ENCODE assay signal across 12 cellular contexts in the genomic region with DNA sequence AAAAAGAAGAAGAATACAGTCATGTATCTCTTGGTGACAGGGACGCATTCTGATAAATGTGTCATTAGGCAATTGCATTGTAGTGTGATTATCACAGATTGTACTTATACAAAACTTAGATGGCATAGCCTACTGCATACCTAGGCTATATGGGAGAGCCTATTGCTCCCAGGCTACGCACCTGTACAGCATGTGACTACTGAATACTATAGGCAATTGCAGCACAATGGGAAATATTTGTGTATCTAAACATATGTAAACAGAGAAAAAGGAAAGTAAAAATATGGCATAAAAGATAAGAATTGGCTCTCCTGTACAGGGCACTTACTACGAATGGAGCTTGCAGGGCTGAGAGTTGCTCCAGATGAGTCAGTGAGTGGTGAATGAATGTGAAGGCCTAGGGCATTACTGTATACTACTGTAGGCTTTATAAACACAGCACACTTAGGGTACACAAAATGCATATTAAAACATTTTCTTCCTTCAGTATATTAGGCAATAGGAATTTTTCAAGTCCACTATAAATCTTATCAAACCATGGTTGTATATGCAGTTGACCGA. TPM values are rescaled to one million over a fixed set of nuclear protein-coding genes. Genes with fewer than 3 reads are reported as not detected.
DNase-seq lines count a peak whose midpoint lies in the region; ATAC-seq, FAIRE-seq and TF ChIP-seq lines count a peak whose summit lies in the region.
"Had no signal": no experiment of that assay in that cellular context is flagged by ENCODE, and none has a peak within 500 bp of the region (broad histone marks: within the 10 kb centered on the region; RNA-seq: fewer than 3 reads in every experiment).

No MANE protein-coding gene starts in this region.

- peaks cover 0 to 6% (median 3%) of the 10 kb centered on the region in 8 donors for H3K9me3 Mint-ChIP-seq in CD4-positive, alpha-beta memory T cell
- no peaks in the 10 kb centered on the region for H3K9me3 Mint-ChIP-seq in natural killer cell

- peak overlapping the region; percentile 48 to 87 (median 79) for H3K4me3 Mint-ChIP-seq in CD4-positive, alpha-beta memory T cell
- H3K4me3 Mint-ChIP-seq in natural killer cell: peak overlapping the region; percentile 88
- H3K4me3 Mint-ChIP-seq: nephron had no signal

- H3K27me3 ChIP-seq in CD4-positive, alpha-beta memory T cell (ENCODE audit: insufficient read depth, low read length): no peaks in the 10 kb centered on the region
- H3K27me3 ChIP-seq in Loucy (ENCODE audit: insufficient read depth, low read length, poor library complexity, severe bottlenecking) (no peaks in the 10 kb centered on the region), K562 (ENCODE audit: control insufficient read depth in 2 of 2, insufficient read depth in 2 of 2, low read length in 2 of 2) (no peaks in the 10 kb centered on the region), tibial artery (no peaks in the 10 kb centered on the region)

- H3K9me2 ChIP-seq in Loucy (replicated peaks; ENCODE audit: low read depth, low read length): no peaks in the 10 kb centered on the region

- POLR2A ChIA-PET in CD4-positive, alpha-beta memory T cell (lab: Charles Lee; ENCODE audit: partially characterized antibody): interaction anchor here (0.7 to 10.5 kb wide), 9 partner anchors 9 to 362 kb away, joined by 3 to 214 read pairs (median 4); a partner anchor contains a TSS
- POLR2A ChIA-PET in K562 (lab: Yijun Ruan, JAX): interaction anchor here (0.5 kb wide), 1 partner anchor 29 kb away, joined by 3 read pairs; no protein-coding TSS in a partner anchor

- no peaks in the 10 kb centered on the region for H3K9me1 ChIP-seq in K562 (ENCODE audit: control insufficient read depth, insufficient read depth, low read length)

- H3K9ac ChIP-seq in Loucy (ENCODE audit: low read depth, low read length, poor library complexity, severe bottlenecking) (peak overlapping the region; percentile 9), K562 (ENCODE audit: insufficient read depth in 1 of 2, low read depth in 2 of 2, low read length in 2 of 2) (no peak overlapping the region)

- in situ Hi-C loops in K562 (cut with MboI): no loop called here

- H3K4me1 ChIP-seq in CD4-positive, alpha-beta memory T cell (ENCODE audit: insufficient read depth, low read length): peaks cover 72% of the 10 kb centered on the region
- H3K4me1 ChIP-seq in Loucy (ENCODE audit: insufficient read depth, low read length, poor library complexity, severe bottlenecking) (peaks cover 63% of the 10 kb centered on the region), K562 (replicated peaks in 1 of 2; ENCODE audit: control insufficient read depth in 2 of 2, insufficient read depth in 2 of 2, low read length in 2 of 2) (peaks cover 0 to 17% of the 10 kb centered on the region in 2 experiments; a peak in 2 of 5 replicates), tibial artery (peaks cover 0 to 29% (median 8%) of the 10 kb centered on the region in 4 donors)

- H3K79me2 ChIP-seq in Loucy (ENCODE audit: insufficient read depth, low read length) (0 out of 2 replicates have a peak, but pooled peaks cover 6% of the 10 kb centered on the region), K562 (ENCODE audit: control insufficient read depth, insufficient read depth, low read length) (no peaks in the 10 kb centered on the region)

- ATAC-seq in K562 (0 out of 3 replicates have a peak, but pooled peaks have one; percentile 35), natural killer cell (peak in 2 of 3 donors; percentile 12 to 41), HG02642 (IDR thresholded peaks at IDR 0.05; ENCODE audit: poor library complexity, unreplicated experiment) (no peak), HG02798 (IDR thresholded peaks at IDR 0.05; ENCODE audit: poor library complexity, unreplicated experiment) (no peak)

- 61% methylated on average over 3 of the region's 4 CpGs for WGBS in K562 (ENCODE audit: insufficient coverage, low coverage, missing lambda C conversion rate)

- no peak for TF ChIP-seq POLR2A in K562 (conservative IDR thresholded peaks at IDR 0.05)

- peaks cover 45 to 78% (median 65%) of the 10 kb centered on the region in 4 donors for H3K4me1 Mint-ChIP-seq in CD4-positive, alpha-beta memory T cell
- H3K4me1 Mint-ChIP-seq in natural killer cell: peaks cover 69 to 72% of the 10 kb centered on the region in 2 donors

- H3K4me3 ChIP-seq in CD4-positive, alpha-beta memory T cell (ENCODE audit: low read length in 2 of 2): peak overlapping the region in 1 of 2 donors; percentile 3
- H3K4me3 ChIP-seq in Loucy (ENCODE audit: low read length, poor library complexity, severe bottlenecking) (peak overlapping the region; percentile 52), K562 (no peak overlapping the region), tibial artery (no peak overlapping the region)

- H3K27ac Mint-ChIP-seq in CD4-positive, alpha-beta memory T cell: peak overlapping the region; percentile 92 to 99 (median 96)
- H3K27ac Mint-ChIP-seq in natural killer cell: peak overlapping the region; percentile 96 to 100

- H3K4me2 ChIP-seq in Loucy (ENCODE audit: low read depth, low read length, poor library complexity, severe bottlenecking) (peak overlapping the region; percentile 64), K562 (ENCODE audit: insufficient read depth, low read length) (no peak overlapping the region)

- BruUV-seq in K562 (replicated peaks; lab: Mats Ljungman, UMichigan): no TSS peak

- intact Hi-C loops in CD4-positive, alpha-beta memory T cell (cut with micrococcal nuclease): no loop called here
- intact Hi-C loops in K562 (cut with micrococcal nuclease): no loop called here
- intact Hi-C loops in natural killer cell (cut with micrococcal nuclease): no loop called here
- intact Hi-C loops in tibial artery (cut with DNase I; ENCODE audit: low total_unique reads): no loop called here

- no peak for FAIRE-seq in K562 (lab: Jason Lieb, UNC)

- H2AFZ ChIP-seq in Loucy (ENCODE audit: low read length) (no peak overlapping the region), K562 (ENCODE audit: low read depth, low read length) (no peak overlapping the region)

- CTCF ChIA-PET in CD4-positive, alpha-beta memory T cell (lab: Charles Lee; ENCODE audit: partially characterized antibody): interaction anchor here (1.1 to 2.7 kb wide), 3 partner anchors 13 to 14 kb away, joined by 4 to 9 read pairs (median 6); a partner anchor contains a TSS
- CTCF ChIA-PET in K562 (lab: Yijun Ruan, JAX; ENCODE audit: low intra/inter-chr PET ratio): no interaction called here

- no peak for TF ChIP-seq RAD21 in K562 (CRISPR knock-in tag; conservative IDR thresholded peaks at IDR 0.05 in 1 of 2, IDR thresholded peaks at IDR 0.05 in 1 of 2)

- TF ChIP-seq CTCF in Loucy (conservative IDR thresholded peaks at IDR 0.05; ENCODE audit: low read length) (no peak), K562 (IDR thresholded peaks at IDR 0.05 in 2 of 3, conservative IDR thresholded peaks at IDR 0.05 in 1 of 3; ENCODE audit: insufficient read depth in 2 of 3, low read depth in 1 of 3, low read length in 3 of 3) (no peak), natural killer cell (IDR thresholded peaks at IDR 0.05) (no peak), tibial artery (IDR thresholded peaks at IDR 0.05) (no peak)

- H3K9me3 ChIP-seq in CD4-positive, alpha-beta memory T cell (ENCODE audit: control insufficient read depth in 1 of 2, low read length in 2 of 2): no peaks in the 10 kb centered on the region
- H3K9me3 ChIP-seq in Loucy (ENCODE audit: insufficient read depth, low read depth, low read length) (peaks cover 14% of the 10 kb centered on the region), K562 (replicated peaks; ENCODE audit: control insufficient read depth, insufficient read depth, low read depth, low read length) (no peaks in the 10 kb centered on the region), tibial artery (no peaks in the 10 kb centered on the region)

- TF ChIP-seq EP300 in K562 (IDR thresholded peaks at IDR 0.05; ENCODE audit: low read length): no peak

- H3K27ac ChIP-seq in CD4-positive, alpha-beta memory T cell (ENCODE audit: low read depth, low read length): peak overlapping the region; percentile 90
- no peak overlapping the region for H3K27ac ChIP-seq in K562 (ENCODE audit: extremely low read depth, low read depth, low read length)
- H3K27ac ChIP-seq in tibial artery: no peak overlapping the region

- no peaks in the 10 kb centered on the region for H3K27me3 Mint-ChIP-seq in CD4-positive, alpha-beta memory T cell
- no peaks in the 10 kb centered on the region for H3K27me3 Mint-ChIP-seq in natural killer cell (ENCODE audit: low read depth in 2 of 2)

- H3K36me3 Mint-ChIP-seq in CD4-positive, alpha-beta memory T cell: peaks cover 54 to 72% of the 10 kb centered on the region in 2 donors
- H3K36me3 Mint-ChIP-seq in natural killer cell: peaks cover 26% of the 10 kb centered on the region

- peaks cover 35% of the 10 kb centered on the region for H3K36me3 ChIP-seq in CD4-positive, alpha-beta memory T cell (ENCODE audit: insufficient read depth, low read length)
- H3K36me3 ChIP-seq in Loucy (ENCODE audit: insufficient read depth, low read length) (peaks cover 24% of the 10 kb centered on the region), K562 (ENCODE audit: control insufficient read depth, insufficient read depth, low read length) (no peaks in the 10 kb centered on the region), tibial artery (peaks cover 7 to 42% (median 37%) of the 10 kb centered on the region in 3 donors)

- peak in 1 of 5 donors; percentile 64 for DNase-seq in CD4-positive, alpha-beta memory T cell
- DNase-seq in K562 (ENCODE audit: extremely low read depth in 1 of 4, low spot score in 3 of 4) (no peak), natural killer cell (no peak), tibial artery (no peak), middle frontal gyrus (ENCODE audit: extremely low spot score, low spot score) (no peak)
- DNase-seq: activated gamma-delta T cell, NCI-H187 had no signal

- H3F3A ChIP-seq in Loucy (ENCODE audit: low read depth): peaks cover 21% of the 10 kb centered on the region

- H4K20me1 ChIP-seq in Loucy (ENCODE audit: insufficient read depth, low read length, poor library complexity, severe bottlenecking) (no peaks in the 10 kb centered on the region), K562 (replicated peaks; ENCODE audit: control insufficient read depth, insufficient read depth, low read length) (no peaks in the 10 kb centered on the region)

RNA-seq across cellular contexts. Expression of a gene that starts 13.2 kb away (rescaled TPM):
- 10 to 100 TPM; 50.6 to 52.0 TPM for total RNA-seq in CD4-positive, alpha-beta memory T cell
- 10 to 100 TPM in 1 of 2 donors, 1 to 10 TPM in 1; 8.5 to 24.1 TPM for polyA plus RNA-seq in CD4-positive, alpha-beta memory T cell
- 0.32 and 0.69 TPM in 2 replicates for total RNA-seq in K562 (2011; cell fraction: chromatin; rRNA removed; ENCODE audit: low replicate concordance)
- 0.33 and 0.39 TPM in 2 replicates for total RNA-seq in K562 (2011; cell fraction: nucleolus; rRNA removed)
- total RNA-seq in K562 (2011; cell fraction: nucleoplasm; rRNA removed): 0.59 and 1.1 TPM in 2 replicates
- total RNA-seq in K562 (2014; rRNA removed) (0.73 and 0.82 TPM in 2 replicates), K562 (2014; rRNA removed; fragmentation: Illumina TruSeq; extraction: Trizol) (1.2 and 1.3 TPM in 2 replicates), K562 (2015; rRNA removed; fragmentation: Illumina TruSeq; extraction: Trizol) (1.2 TPM in 2 replicates), K562 (2021) (1.1 TPM in 2 replicates), natural killer cell (100 to 1,000 TPM; 116 to 138 (median 122) TPM)
- polyA plus RNA-seq in K562 (2011; rRNA removed) (0.24 and 0.32 TPM in 2 replicates), K562 (2014; fragmentation: Illumina TruSeq; extraction: Trizol) (0.53 and 0.70 TPM in 2 replicates), K562 (2014; fragmentation: Nextera tagmentation; extraction: Ambion mirVana) (under 1 TPM; 0.29 to 0.39 TPM), K562 (2014; rRNA removed) (0.42 and 0.45 TPM in 2 replicates)
- polyA plus RNA-seq in K562 (2011; cell fraction: cytosol; rRNA removed): 0.13 and 0.15 TPM in 2 replicates
- 0.13 and 0.18 TPM in 2 replicates for polyA plus RNA-seq in K562 (2011; cell fraction: nucleus; rRNA removed)
- 0.56 and 4.2 TPM in 2 replicates for polyA plus RNA-seq in K562 (2012)
- polyA minus RNA-seq in K562 (2011; rRNA and poly(A)+ RNA removed): 0.81 and 0.99 TPM in 2 replicates
- 0.27 and 0.29 TPM in 2 replicates for polyA minus RNA-seq in K562 (2011; cell fraction: cytosol; rRNA and poly(A)+ RNA removed)
- polyA minus RNA-seq in K562 (2011; cell fraction: nucleus; rRNA and poly(A)+ RNA removed): 0.13 and 0.22 TPM in 2 replicates

RNA-seq across cellular contexts. Expression of a gene that starts 44.3 kb away (rescaled TPM):
- total RNA-seq in CD4-positive, alpha-beta memory T cell: not detected
- not detected for polyA plus RNA-seq in CD4-positive, alpha-beta memory T cell
- not detected in 2 replicates for total RNA-seq in K562 (2011; cell fraction: chromatin; rRNA removed; ENCODE audit: low replicate concordance)
- total RNA-seq in K562 (2011; cell fraction: nucleolus; rRNA removed): not detected in 2 replicates
- not detected in 2 replicates for total RNA-seq in K562 (2011; cell fraction: nucleoplasm; rRNA removed)
- not detected in 2 replicates for total RNA-seq in K562 (2014; rRNA removed)
- not detected in 2 replicates for total RNA-seq in K562 (2014; rRNA removed; fragmentation: Illumina TruSeq; extraction: Trizol)
- not detected in 2 replicates for total RNA-seq in K562 (2015; rRNA removed; fragmentation: Illumina TruSeq; extraction: Trizol)
- not detected in 2 replicates for total RNA-seq in K562 (2021)
- polyA plus RNA-seq in K562 (2011; rRNA removed): not detected in 2 replicates
- not detected in 2 replicates for polyA plus RNA-seq in K562 (2011; cell fraction: cytosol; rRNA removed)
- not detected in 2 replicates for polyA plus RNA-seq in K562 (2011; cell fraction: nucleus; rRNA removed)
- polyA plus RNA-seq in K562 (2012): 0.42 TPM in 1 of 2 replicates, not detected in the other
- not detected in 2 replicates for polyA plus RNA-seq in K562 (2014; fragmentation: Illumina TruSeq; extraction: Trizol)
- not detected for polyA plus RNA-seq in K562 (2014; fragmentation: Nextera tagmentation; extraction: Ambion mirVana)
- not detected in 2 replicates for polyA plus RNA-seq in K562 (2014; rRNA removed)
- polyA minus RNA-seq in K562 (2011; rRNA and poly(A)+ RNA removed): not detected in 2 replicates
- polyA minus RNA-seq in K562 (2011; cell fraction: cytosol; rRNA and poly(A)+ RNA removed): not detected in 2 replicates
- polyA minus RNA-seq in K562 (2011; cell fraction: nucleus; rRNA and poly(A)+ RNA removed): not detected in 2 replicates
- not detected for total RNA-seq in natural killer cell

RNA-seq across cellular contexts. Expression of a gene that starts 56.2 kb away (rescaled TPM):
- total RNA-seq in CD4-positive, alpha-beta memory T cell: not detected
- polyA plus RNA-seq in CD4-positive, alpha-beta memory T cell: not detected
- not detected in 2 replicates for total RNA-seq in K562 (2011; cell fraction: chromatin; rRNA removed; ENCODE audit: low replicate concordance)
- total RNA-seq in K562 (2011; cell fraction: nucleolus; rRNA removed): not detected in 2 replicates
- total RNA-seq in K562 (2011; cell fraction: nucleoplasm; rRNA removed): not detected in 2 replicates
- total RNA-seq in K562 (2014; rRNA removed) (not detected in 2 replicates), K562 (2014; rRNA removed; fragmentation: Illumina TruSeq; extraction: Trizol) (not detected in 2 replicates), K562 (2015; rRNA removed; fragmentation: Illumina TruSeq; extraction: Trizol) (not detected in 2 replicates), K562 (2021) (not detected in 2 replicates), natural killer cell (not detected)
- polyA plus RNA-seq in K562 (2011; rRNA removed) (not detected in 2 replicates), K562 (2014; fragmentation: Illumina TruSeq; extraction: Trizol) (not detected in 2 replicates), K562 (2014; fragmentation: Nextera tagmentation; extraction: Ambion mirVana) (not detected), K562 (2014; rRNA removed) (not detected in 2 replicates)
- not detected in 2 replicates for polyA plus RNA-seq in K562 (2011; cell fraction: cytosol; rRNA removed)
- not detected in 2 replicates for polyA plus RNA-seq in K562 (2011; cell fraction: nucleus; rRNA removed)
- not detected in 2 replicates for polyA plus RNA-seq in K562 (2012)
- not detected in 2 replicates for polyA minus RNA-seq in K562 (2011; rRNA and poly(A)+ RNA removed)
- not detected in 2 replicates for polyA minus RNA-seq in K562 (2011; cell fraction: cytosol; rRNA and poly(A)+ RNA removed)
- not detected in 2 replicates for polyA minus RNA-seq in K562 (2011; cell fraction: nucleus; rRNA and poly(A)+ RNA removed)
- total RNA-seq: HT-29 had no signal

Comparison
In these comparisons a context has a peak if more than half of its experiments do, and no peak if none do; other contexts are left out.
1. ATAC-seq: peak in K562 (single experiment) and natural killer cell (2 of 3); none in HG02642 (single experiment) and HG02798 (single experiment).
2. RNA of a gene that starts 13.2 kb away (total RNA-seq): 116 to 138 TPM in natural killer cell and 50.6 to 52.0 TPM in CD4-positive, alpha-beta memory T cell; 0.32 to 1.3 TPM in K562; every median in the first group is over 10 times any median in the second.